Comparison of ENCODE assay signal across 11 cellular contexts in the genomic region with DNA sequence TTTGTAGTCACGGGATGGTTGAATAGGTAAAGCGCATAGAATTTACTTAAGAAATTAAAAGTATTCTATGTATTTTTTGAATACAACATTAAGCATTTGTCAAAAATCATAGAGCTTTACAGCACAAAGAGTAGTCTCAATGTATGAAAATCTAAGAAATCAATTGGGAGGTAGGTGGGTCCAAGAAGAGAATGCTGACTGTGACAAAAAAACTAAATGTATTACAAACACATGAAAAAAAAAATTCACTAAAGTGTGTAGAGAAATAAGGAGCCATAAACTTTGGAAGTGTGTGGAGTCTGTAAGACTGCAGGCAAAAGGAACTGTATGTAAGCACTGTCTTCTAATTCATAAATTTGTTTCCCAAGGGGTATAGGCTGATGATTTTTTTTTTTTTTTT.
"Had no signal": no experiment of that assay in that cellular context is flagged by ENCODE, and none has a peak within 500 bp of the region (broad histone marks: within the 10 kb centered on the region; RNA-seq: fewer than 3 reads in every experiment).

No MANE protein-coding gene starts in this region.

- H3K9ac ChIP-seq: GM23248 had no signal

- H3K27ac Mint-ChIP-seq: GM23338, H9, HFFc6 had no signal

- H3K4me2 ChIP-seq: GM23338 had no signal

- H3K9me3 ChIP-seq: HAP-1 had no signal

- H3K4me3 Mint-ChIP-seq: GM23338, H9, HFFc6 had no signal

- ATAC-seq: GM23338, HCT116 had no signal

- H3K4me1 ChIP-seq: HAP-1 had no signal

- H3K4me3 ChIP-seq: GM23248, GM23338, HAP-1 had no signal

- H2AFZ ChIP-seq: GM23248, GM23338 had no signal

- H3K9me3 Mint-ChIP-seq: GM23338, H9 had no signal

- H3K4me1 Mint-ChIP-seq: GM23338, H9 had no signal

- FAIRE-seq: H1, H54 had no signal

- H3K36me3 ChIP-seq: HAP-1 had no signal

- DNase-seq: GM23248, GOT3, H7, H9, HCEC 1CT, HFFc6 had no signal

- H3K27ac ChIP-seq: GM23248 had no signal
